Comparison of ENCODE assay signal across 9 cellular contexts in the genomic region with DNA sequence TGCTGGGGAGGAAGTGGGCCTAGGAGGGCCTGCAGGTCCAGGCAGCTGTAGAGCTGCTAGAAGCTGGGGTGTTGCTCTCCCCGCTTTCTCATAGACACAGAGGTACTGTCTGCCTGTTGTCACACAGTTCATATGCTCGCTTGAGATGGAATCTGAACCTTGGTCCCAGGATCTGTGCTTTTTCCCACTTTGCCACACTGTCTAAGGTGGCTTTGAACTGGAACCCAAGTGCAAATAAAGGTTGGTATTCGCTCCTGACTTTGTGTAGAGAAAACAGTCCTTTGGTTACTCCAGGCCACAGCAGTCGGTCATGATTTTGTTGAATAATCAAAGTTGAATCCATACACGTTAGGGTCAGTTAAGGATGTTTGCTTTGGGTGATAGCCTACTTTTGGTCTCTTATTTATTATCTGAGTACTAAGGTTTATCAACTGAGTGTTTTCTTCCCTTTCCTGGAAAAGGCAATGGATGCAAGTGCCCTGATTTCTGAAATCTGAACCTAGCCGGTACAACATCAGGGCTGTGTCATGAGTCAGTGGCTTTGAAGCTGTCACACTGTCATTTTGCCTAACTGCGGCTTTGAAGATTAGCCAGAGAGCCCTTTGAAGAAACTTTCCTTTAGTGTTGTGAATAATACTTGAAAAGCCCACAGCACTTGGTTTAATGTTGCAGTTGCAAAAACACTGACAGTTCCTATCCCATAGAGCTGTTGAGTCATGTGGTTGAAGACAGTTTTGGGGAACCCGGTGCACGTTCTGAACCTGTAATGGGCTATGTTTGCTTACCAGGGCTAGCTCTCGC. TPM values are rescaled to one million over a fixed set of nuclear protein-coding genes. Genes with fewer than 3 reads are reported as not detected.
A peak's percentile ranks its signal among the peaks of the same experiment; 100 is the strongest.
DNase-seq lines count a peak whose midpoint lies in the region; ATAC-seq and TF ChIP-seq lines count a peak whose summit lies in the region.
"Had no signal": no experiment of that assay in that cellular context is flagged by ENCODE, and none has a peak within 500 bp of the region (broad histone marks: within the 10 kb centered on the region; RNA-seq: fewer than 3 reads in every experiment).

No MANE protein-coding gene starts in this region.

- no peaks in the 10 kb centered on the region for H3K79me2 ChIP-seq in mammary epithelial cell (ENCODE audit: insufficient read depth, low read length)

- DNase-seq in activated CD4-positive, alpha-beta T cell treated with anti-CD3 and anti-CD28 coated beads for 36 hours, result peak; percentile 68
- no peak for DNase-seq in activated CD4-positive, alpha-beta T cell treated with anti-CD3 and anti-CD28 coated beads, Interleukin-2, amount 50 U/mL, for 1 hour
- DNase-seq in activated T-cell treated with anti-CD3 and anti-CD28 coated beads, Interleukin-2, amount 50 U/mL, for 4 hours, result no peak
- DNase-seq in left ventricle myocardium inferior, result no peak
- DNase-seq in stimulated activated CD8-positive, alpha-beta memory T cell treated with anti-CD3 and anti-CD28 coated beads, Interleukin-4, amount 100 ng/mL, for 48 hours, result peak; percentile 31
- DNase-seq in spleen, result no peak
- DNase-seq in DMS 273 treated with DMSO at 0.1 percent for 48 hours (lab: John Stamatoyannopoulos, UW), result no peak
- no peak for DNase-seq in mammary epithelial cell
- DNase-seq: 8988T had no signal

- H3K27me3 Mint-ChIP-seq in activated CD4-positive, alpha-beta T cell treated with anti-CD3 and anti-CD28 coated beads for 36 hours, result no peaks in the 10 kb centered on the region
- no peaks in the 10 kb centered on the region for H3K27me3 Mint-ChIP-seq in activated T-cell treated with anti-CD3 and anti-CD28 coated beads, Interleukin-2, amount 50 U/mL, for 4 hours (ENCODE audit: low read depth)

- no peak overlapping the region for H3K4me3 Mint-ChIP-seq in activated CD4-positive, alpha-beta T cell treated with anti-CD3 and anti-CD28 coated beads for 36 hours
- no peak overlapping the region for H3K4me3 Mint-ChIP-seq in activated T-cell treated with anti-CD3 and anti-CD28 coated beads, Interleukin-2, amount 50 U/mL, for 4 hours

- peak overlapping the region; percentile 70 for H3K27ac Mint-ChIP-seq in activated CD4-positive, alpha-beta T cell treated with anti-CD3 and anti-CD28 coated beads for 36 hours

- TF ChIP-seq POLR2A in spleen (IDR thresholded peaks at IDR 0.05), result no peak

- H3K9ac ChIP-seq in mammary epithelial cell (ENCODE audit: insufficient read depth, low read length), result no peak overlapping the region

- H3K4me2 ChIP-seq in mammary epithelial cell (ENCODE audit: insufficient read depth, low read depth, low read length), result no peak overlapping the region

- CTCF ChIA-PET in activated CD4-positive, alpha-beta T cell treated with anti-CD3 and anti-CD28 coated beads for 36 hours (lab: Charles Lee), result interaction anchor here (1.0 kb wide), 1 partner anchor 14 kb away, joined by 4 read pairs; no protein-coding TSS in a partner anchor
- CTCF ChIA-PET in mammary epithelial cell (lab: Charles Lee; ENCODE audit: low non-redundant PET), result no interaction called here

- H3K4me1 Mint-ChIP-seq in activated CD4-positive, alpha-beta T cell treated with anti-CD3 and anti-CD28 coated beads for 36 hours, result peaks cover 11% of the 10 kb centered on the region
- H3K4me1 Mint-ChIP-seq in activated T-cell treated with anti-CD3 and anti-CD28 coated beads, Interleukin-2, amount 50 U/mL, for 4 hours (ENCODE audit: low read depth), result peaks cover 10% of the 10 kb centered on the region

- H3K9me3 Mint-ChIP-seq in activated CD4-positive, alpha-beta T cell treated with anti-CD3 and anti-CD28 coated beads for 36 hours (ENCODE audit: low read depth), result no peaks in the 10 kb centered on the region
- no peaks in the 10 kb centered on the region for H3K9me3 Mint-ChIP-seq in activated T-cell treated with anti-CD3 and anti-CD28 coated beads, Interleukin-2, amount 50 U/mL, for 4 hours

- H3K36me3 ChIP-seq in left ventricle myocardium inferior, result peaks cover 36% of the 10 kb centered on the region
- H3K36me3 ChIP-seq in spleen, result peaks cover 0 to 67% (median 40%) of the 10 kb centered on the region in 6 donors
- H3K36me3 ChIP-seq in mammary epithelial cell (ENCODE audit: insufficient read depth, low read length), result peaks cover 6% of the 10 kb centered on the region

- intact Hi-C loops in activated CD4-positive, alpha-beta T cell treated with anti-CD3 and anti-CD28 coated beads for 36 hours (cut with DNase I, micrococcal nuclease), result loop anchor here (1.0 to 5.0 kb wide), 4 partner anchors 12 to 74 kb away; a partner anchor contains a TSS
- intact Hi-C loops in left ventricle myocardium inferior (cut with micrococcal nuclease) (no loop called here), spleen (cut with DNase I; ENCODE audit: low total_unique reads) (no loop called here), mammary epithelial cell (cut with micrococcal nuclease) (no loop called here)

- BruUV-seq in mammary epithelial cell (replicated peaks; lab: Mats Ljungman, UMichigan), result no TSS peak

- 85 to 89% (median 89%) methylated on average over 10 of the region's 10 CpGs for WGBS in spleen, 5 donors
- 93% methylated on average over 10 of the region's 10 CpGs for WGBS in mammary epithelial cell (ENCODE audit: low coverage, missing lambda C conversion rate)

- in situ Hi-C loops in mammary epithelial cell (cut with MboI; ENCODE audit: low sequenced_read_pairs in 2 of 2), result no loop called here

- H4K20me1 ChIP-seq in mammary epithelial cell (ENCODE audit: insufficient read depth, low read length), result no peaks in the 10 kb centered on the region

- H3K9me3 ChIP-seq in left ventricle myocardium inferior (replicated peaks) (no peaks in the 10 kb centered on the region), spleen (no peaks in the 10 kb centered on the region), mammary epithelial cell (replicated peaks; ENCODE audit: insufficient read depth, low read length) (no peaks in the 10 kb centered on the region)

- H3K4me3 ChIP-seq in left ventricle myocardium inferior (peak overlapping the region; percentile 4), spleen (no peak overlapping the region), mammary epithelial cell (replicated peaks in 1 of 3; ENCODE audit: insufficient read depth in 1 of 3, low read depth in 2 of 3, low read length in 3 of 3) (no peak overlapping the region)

- POLR2A ChIA-PET in activated CD4-positive, alpha-beta T cell treated with anti-CD3 and anti-CD28 coated beads for 36 hours (lab: Charles Lee), result interaction anchor here (0.5 to 0.6 kb wide), 3 partner anchors 10 to 75 kb away, joined by 3 to 5 read pairs (median 4); no protein-coding TSS in a partner anchor

- H2AFZ ChIP-seq in mammary epithelial cell (ENCODE audit: low read depth, low read length), result no peak overlapping the region

- H3K27ac ChIP-seq in left ventricle myocardium inferior (replicated peaks) (peak overlapping the region; percentile 73), spleen (no peak overlapping the region), mammary epithelial cell (ENCODE audit: insufficient read depth, low read depth, low read length) (no peak overlapping the region)

- H3K27me3 ChIP-seq in left ventricle myocardium inferior (ENCODE audit: low read depth) (no peaks in the 10 kb centered on the region), spleen (replicated peaks in 1 of 7) (no peaks in the 10 kb centered on the region), mammary epithelial cell (ENCODE audit: insufficient read depth, low read length) (no peaks in the 10 kb centered on the region)

- H3K36me3 Mint-ChIP-seq in activated CD4-positive, alpha-beta T cell treated with anti-CD3 and anti-CD28 coated beads for 36 hours (ENCODE audit: low read depth), result peaks cover 32% of the 10 kb centered on the region
- peaks cover 30% of the 10 kb centered on the region for H3K36me3 Mint-ChIP-seq in activated T-cell treated with anti-CD3 and anti-CD28 coated beads, Interleukin-2, amount 50 U/mL, for 4 hours (ENCODE audit: insufficient read depth)

- TF ChIP-seq CTCF in left ventricle myocardium inferior (IDR thresholded peaks at IDR 0.05; ENCODE audit: borderline replicate concordance) (no peak), spleen (IDR thresholded peaks at IDR 0.05 in 8 of 11, conservative IDR thresholded peaks at IDR 0.05 in 3 of 11) (no peak), mammary epithelial cell (conservative IDR thresholded peaks at IDR 0.05 in 1 of 2, IDR thresholded peaks at IDR 0.05 in 1 of 2; ENCODE audit: extremely low read depth in 1 of 2, insufficient read depth in 1 of 2, low read depth in 1 of 2, low read length in 2 of 2) (no peak)

- ATAC-seq in activated CD4-positive, alpha-beta T cell treated with anti-CD3 and anti-CD28 coated beads for 36 hours, result peak; percentile 94
- ATAC-seq in activated T-cell treated with anti-CD3 and anti-CD28 coated beads, Interleukin-2, amount 50 U/mL, for 4 hours, result peak; percentile 93 to 95

- dilution Hi-C loops in mammary epithelial cell (cut with HindIII; ENCODE audit: low sequenced_read_pairs), result no loop called here

- peaks cover 43% of the 10 kb centered on the region for H3K4me1 ChIP-seq in left ventricle myocardium inferior
- peaks cover 0 to 11% (median 0%) of the 10 kb centered on the region in 6 donors for H3K4me1 ChIP-seq in spleen
- peaks cover 9% of the 10 kb centered on the region for H3K4me1 ChIP-seq in mammary epithelial cell (ENCODE audit: insufficient read depth, low read length)

RNA-seq across cellular contexts. Expression of a gene that starts 41.3 kb away (rescaled TPM):
- 1 to 10 TPM; 5.8 to 7.3 TPM for total RNA-seq in activated CD4-positive, alpha-beta T cell treated with anti-CD3 and anti-CD28 coated beads for 36 hours
- 10 to 100 TPM in 2 of 3 donors, 1 to 10 TPM in 1; 8.8 to 15.2 (median 10.3) TPM for total RNA-seq in activated T-cell treated with anti-CD3 and anti-CD28 coated beads, Interleukin-2, amount 50 U/mL, for 4 hours
- 23.1 TPM for total RNA-seq in left ventricle myocardium inferior
- total RNA-seq in spleen, result 10 to 100 TPM in 1 of 7 donors, 1 to 10 TPM in 6; 6.3 to 10.6 (median 7.9) TPM
- 1 to 10 TPM; 6.8 to 9.2 (median 7.0) TPM for polyA plus RNA-seq in spleen
- total RNA-seq in mammary epithelial cell, result 1 to 10 TPM; 7.7 to 9.6 TPM
- polyA plus RNA-seq in mammary epithelial cell, result 4.8 TPM
- polyA minus RNA-seq in mammary epithelial cell, result 1.2 TPM

Comparison
In these comparisons a context has a peak if more than half of its experiments do, and no peak if none do; other contexts are left out.
1. DNase-seq: peak in activated CD4-positive, alpha-beta T cell treated with anti-CD3 and anti-CD28 coated beads for 36 hours (single experiment) and stimulated activated CD8-positive, alpha-beta memory T cell treated with anti-CD3 and anti-CD28 coated beads, Interleukin-4, amount 100 ng/mL, for 48 hours (single experiment); none in activated CD4-positive, alpha-beta T cell treated with anti-CD3 and anti-CD28 coated beads, Interleukin-2, amount 50 U/mL, for 1 hour (single experiment), activated T-cell treated with anti-CD3 and anti-CD28 coated beads, Interleukin-2, amount 50 U/mL, for 4 hours (single experiment), left ventricle myocardium inferior (single experiment), spleen (single experiment), DMS 273 treated with DMSO at 0.1 percent for 48 hours (single experiment) and mammary epithelial cell (single experiment).
2. intact Hi-C loops: an anchor here in activated CD4-positive, alpha-beta T cell treated with anti-CD3 and anti-CD28 coated beads for 36 hours (1.0 to 5.0 kb wide); none called in left ventricle myocardium inferior, spleen and mammary epithelial cell.